ENCODE assay signal across 1 cellular context in genomic region chr11:118401151-118401879, GRCh38.
TF ChIP-seq lines count a peak whose summit lies in the region.

TSS of gene ATP5MG (plus strand) at chr11:118401606. CDS start at chr11:118401666, 60 bp downstream.

TF ChIP-seq in GM12878, 131 proteins besides CTCF, POLR2A, EP300 and RAD21 (continued from another document and continues in another):
- TF ChIP-seq BACH1 (IDR thresholded peaks at IDR 0.05; ENCODE audit: borderline replicate concordance) (no peak), ZBED1 (IDR thresholded peaks at IDR 0.05; ENCODE audit: borderline replicate concordance) (no peak), NR2F1 (conservative IDR thresholded peaks at IDR 0.05) (no peak), SUZ12 (IDR thresholded peaks at IDR 0.05; ENCODE audit: unreplicated experiment) (no peak), ZBTB40 (IDR thresholded peaks at IDR 0.05; ENCODE audit: borderline replicate concordance) (peak; percentile 73; the same call in 1 of the 2 replicates), RUNX3 (IDR thresholded peaks at IDR 0.05; ENCODE audit: low read length) (0 out of 2 replicates have a peak, but pooled peaks have one; percentile 10), ZNF217 (IDR thresholded peaks at IDR 0.05) (no peak), TARDBP (IDR thresholded peaks at IDR 0.05; ENCODE audit: borderline replicate concordance) (no peak), HDGF (IDR thresholded peaks at IDR 0.05) (no peak), MTA3 (IDR thresholded peaks at IDR 0.05; ENCODE audit: borderline replicate concordance, low read length) (no peak), CHD1 (IDR thresholded peaks at IDR 0.05; ENCODE audit: low read depth, low read length) (no peak), FOXK2 (IDR thresholded peaks at IDR 0.05) (peak; percentile 85), ATF7 (IDR thresholded peaks at IDR 0.05; ENCODE audit: low read depth) (peak; percentile 78), TBL1XR1 (IDR thresholded peaks at IDR 0.05; ENCODE audit: low read depth, low read length) (0 out of 2 replicates have a peak, but pooled peaks have one; percentile 31), STAT1 (conservative IDR thresholded peaks at IDR 0.05) (0 out of 2 replicates have a peak, but pooled peaks have one; percentile 22), CBX3 (IDR thresholded peaks at IDR 0.05; ENCODE audit: borderline replicate concordance, low read depth) (no peak), IKZF2 (IDR thresholded peaks at IDR 0.05) (peak in 1 of 2 experiments; percentile 35; a peak in 1 of 4 replicates), EED (IDR thresholded peaks at IDR 0.05; ENCODE audit: low read depth) (no peak), NR2C1 (IDR thresholded peaks at IDR 0.05) (peak; percentile 81), SP1 (IDR thresholded peaks at IDR 0.05; ENCODE audit: low read depth, low read length) (no peak), KLF5 (IDR thresholded peaks at IDR 0.05; ENCODE audit: partially characterized antibody) (peak; percentile 92), LARP7 (IDR thresholded peaks at IDR 0.05) (peak; percentile 65), MYB (IDR thresholded peaks at IDR 0.05; ENCODE audit: borderline replicate concordance, low read depth, low read length) (peak; percentile 99), BRCA1 (IDR thresholded peaks at IDR 0.05; ENCODE audit: low read depth, low read length) (no peak), BHLHE40 (IDR thresholded peaks at IDR 0.05; ENCODE audit: borderline replicate concordance in 1 of 2, low read depth in 2 of 2, low read length in 1 of 2) (peak; percentile 6 to 24; a peak in 2 of 4 replicates), MYC (IDR thresholded peaks at IDR 0.05; ENCODE audit: insufficient read depth, insufficient read length, insufficient replicate concordance, low read length, severe bottlenecking) (peak; percentile 60), GATAD2B (conservative IDR thresholded peaks at IDR 0.05; ENCODE audit: low read depth) (peak; percentile 40; the same call in 1 of the 2 replicates), MEF2B (IDR thresholded peaks at IDR 0.05; ENCODE audit: partially characterized antibody, poor library complexity, severe bottlenecking) (peak; percentile 61), PML (IDR thresholded peaks at IDR 0.05; ENCODE audit: low read length) (peak; percentile 86), RB1 (IDR thresholded peaks at IDR 0.05; ENCODE audit: borderline replicate concordance) (peak; percentile 78; the same call in 1 of the 2 replicates), BCL11A (IDR thresholded peaks at IDR 0.05; ENCODE audit: low read depth, low read length) (no peak), MXI1 (IDR thresholded peaks at IDR 0.05; ENCODE audit: low read depth, low read length) (peak; percentile 70), ZNF384 (IDR thresholded peaks at IDR 0.05; ENCODE audit: borderline replicate concordance, low read depth, low read length) (no peak)
- TF ChIP-seq, protein P1, sequence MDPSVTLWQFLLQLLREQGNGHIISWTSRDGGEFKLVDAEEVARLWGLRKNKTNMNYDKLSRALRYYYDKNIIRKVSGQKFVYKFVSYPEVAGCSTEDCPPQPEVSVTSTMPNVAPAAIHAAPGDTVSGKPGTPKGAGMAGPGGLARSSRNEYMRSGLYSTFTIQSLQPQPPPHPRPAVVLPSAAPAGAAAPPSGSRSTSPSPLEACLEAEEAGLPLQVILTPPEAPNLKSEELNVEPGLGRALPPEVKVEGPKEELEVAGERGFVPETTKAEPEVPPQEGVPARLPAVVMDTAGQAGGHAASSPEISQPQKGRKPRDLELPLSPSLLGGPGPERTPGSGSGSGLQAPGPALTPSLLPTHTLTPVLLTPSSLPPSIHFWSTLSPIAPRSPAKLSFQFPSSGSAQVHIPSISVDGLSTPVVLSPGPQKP (IDR thresholded peaks at IDR 0.05; ENCODE audit: low read depth, low read length) = peak; percentile 42; the same call in 1 of the 2 replicates
- TF ChIP-seq, protein P2, sequence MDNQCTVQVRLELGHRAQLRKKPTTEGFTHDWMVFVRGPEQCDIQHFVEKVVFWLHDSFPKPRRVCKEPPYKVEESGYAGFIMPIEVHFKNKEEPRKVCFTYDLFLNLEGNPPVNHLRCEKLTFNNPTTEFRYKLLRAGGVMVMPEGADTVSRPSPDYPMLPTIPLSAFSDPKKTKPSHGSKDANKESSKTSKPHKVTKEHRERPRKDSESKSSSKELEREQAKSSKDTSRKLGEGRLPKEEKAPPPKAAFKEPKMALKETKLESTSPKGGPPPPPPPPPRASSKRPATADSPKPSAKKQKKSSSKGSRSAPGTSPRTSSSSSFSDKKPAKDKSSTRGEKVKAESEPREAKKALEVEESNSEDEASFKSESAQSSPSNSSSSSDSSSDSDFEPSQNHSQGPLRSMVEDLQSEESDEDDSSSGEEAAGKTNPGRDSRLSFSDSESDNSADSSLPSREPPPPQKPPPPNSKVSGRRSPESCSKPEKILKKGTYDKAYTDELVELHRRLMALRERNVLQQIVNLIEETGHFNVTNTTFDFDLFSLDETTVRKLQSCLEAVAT (IDR thresholded peaks at IDR 0.05) = 0 out of 2 replicates have a peak, but pooled peaks have one; percentile 62
- TF ChIP-seq, protein P3, sequence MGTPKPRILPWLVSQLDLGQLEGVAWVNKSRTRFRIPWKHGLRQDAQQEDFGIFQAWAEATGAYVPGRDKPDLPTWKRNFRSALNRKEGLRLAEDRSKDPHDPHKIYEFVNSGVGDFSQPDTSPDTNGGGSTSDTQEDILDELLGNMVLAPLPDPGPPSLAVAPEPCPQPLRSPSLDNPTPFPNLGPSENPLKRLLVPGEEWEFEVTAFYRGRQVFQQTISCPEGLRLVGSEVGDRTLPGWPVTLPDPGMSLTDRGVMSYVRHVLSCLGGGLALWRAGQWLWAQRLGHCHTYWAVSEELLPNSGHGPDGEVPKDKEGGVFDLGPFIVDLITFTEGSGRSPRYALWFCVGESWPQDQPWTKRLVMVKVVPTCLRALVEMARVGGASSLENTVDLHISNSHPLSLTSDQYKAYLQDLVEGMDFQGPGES (IDR thresholded peaks at IDR 0.05) = no peak
- TF ChIP-seq, protein P4, sequence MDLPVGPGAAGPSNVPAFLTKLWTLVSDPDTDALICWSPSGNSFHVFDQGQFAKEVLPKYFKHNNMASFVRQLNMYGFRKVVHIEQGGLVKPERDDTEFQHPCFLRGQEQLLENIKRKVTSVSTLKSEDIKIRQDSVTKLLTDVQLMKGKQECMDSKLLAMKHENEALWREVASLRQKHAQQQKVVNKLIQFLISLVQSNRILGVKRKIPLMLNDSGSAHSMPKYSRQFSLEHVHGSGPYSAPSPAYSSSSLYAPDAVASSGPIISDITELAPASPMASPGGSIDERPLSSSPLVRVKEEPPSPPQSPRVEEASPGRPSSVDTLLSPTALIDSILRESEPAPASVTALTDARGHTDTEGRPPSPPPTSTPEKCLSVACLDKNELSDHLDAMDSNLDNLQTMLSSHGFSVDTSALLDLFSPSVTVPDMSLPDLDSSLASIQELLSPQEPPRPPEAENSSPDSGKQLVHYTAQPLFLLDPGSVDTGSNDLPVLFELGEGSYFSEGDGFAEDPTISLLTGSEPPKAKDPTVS (IDR thresholded peaks at IDR 0.05; ENCODE audit: low read depth, low read length) = no peak
- TF ChIP-seq, protein P5, sequence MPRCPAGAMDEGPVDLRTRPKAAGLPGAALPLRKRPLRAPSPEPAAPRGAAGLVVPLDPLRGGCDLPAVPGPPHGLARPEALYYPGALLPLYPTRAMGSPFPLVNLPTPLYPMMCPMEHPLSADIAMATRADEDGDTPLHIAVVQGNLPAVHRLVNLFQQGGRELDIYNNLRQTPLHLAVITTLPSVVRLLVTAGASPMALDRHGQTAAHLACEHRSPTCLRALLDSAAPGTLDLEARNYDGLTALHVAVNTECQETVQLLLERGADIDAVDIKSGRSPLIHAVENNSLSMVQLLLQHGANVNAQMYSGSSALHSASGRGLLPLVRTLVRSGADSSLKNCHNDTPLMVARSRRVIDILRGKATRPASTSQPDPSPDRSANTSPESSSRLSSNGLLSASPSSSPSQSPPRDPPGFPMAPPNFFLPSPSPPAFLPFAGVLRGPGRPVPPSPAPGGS (IDR thresholded peaks at IDR 0.05; ENCODE audit: borderline replicate concordance, insufficient read depth, low read depth, low read length, poor library complexity, severe bottlenecking) = no peak
- TF ChIP-seq, protein P6, sequence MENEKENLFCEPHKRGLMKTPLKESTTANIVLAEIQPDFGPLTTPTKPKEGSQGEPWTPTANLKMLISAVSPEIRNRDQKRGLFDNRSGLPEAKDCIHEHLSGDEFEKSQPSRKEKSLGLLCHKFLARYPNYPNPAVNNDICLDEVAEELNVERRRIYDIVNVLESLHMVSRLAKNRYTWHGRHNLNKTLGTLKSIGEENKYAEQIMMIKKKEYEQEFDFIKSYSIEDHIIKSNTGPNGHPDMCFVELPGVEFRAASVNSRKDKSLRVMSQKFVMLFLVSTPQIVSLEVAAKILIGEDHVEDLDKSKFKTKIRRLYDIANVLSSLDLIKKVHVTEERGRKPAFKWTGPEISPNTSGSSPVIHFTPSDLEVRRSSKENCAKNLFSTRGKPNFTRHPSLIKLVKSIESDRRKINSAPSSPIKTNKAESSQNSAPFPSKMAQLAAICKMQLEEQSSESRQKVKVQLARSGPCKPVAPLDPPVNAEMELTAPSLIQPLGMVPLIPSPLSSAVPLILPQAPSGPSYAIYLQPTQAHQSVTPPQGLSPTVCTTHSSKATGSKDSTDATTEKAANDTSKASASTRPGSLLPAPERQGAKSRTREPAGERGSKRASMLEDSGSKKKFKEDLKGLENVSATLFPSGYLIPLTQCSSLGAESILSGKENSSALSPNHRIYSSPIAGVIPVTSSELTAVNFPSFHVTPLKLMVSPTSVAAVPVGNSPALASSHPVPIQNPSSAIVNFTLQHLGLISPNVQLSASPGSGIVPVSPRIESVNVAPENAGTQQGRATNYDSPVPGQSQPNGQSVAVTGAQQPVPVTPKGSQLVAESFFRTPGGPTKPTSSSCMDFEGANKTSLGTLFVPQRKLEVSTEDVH (IDR thresholded peaks at IDR 0.05; ENCODE audit: low read depth, partially characterized antibody) = no peak
- TF ChIP-seq, protein P7, sequence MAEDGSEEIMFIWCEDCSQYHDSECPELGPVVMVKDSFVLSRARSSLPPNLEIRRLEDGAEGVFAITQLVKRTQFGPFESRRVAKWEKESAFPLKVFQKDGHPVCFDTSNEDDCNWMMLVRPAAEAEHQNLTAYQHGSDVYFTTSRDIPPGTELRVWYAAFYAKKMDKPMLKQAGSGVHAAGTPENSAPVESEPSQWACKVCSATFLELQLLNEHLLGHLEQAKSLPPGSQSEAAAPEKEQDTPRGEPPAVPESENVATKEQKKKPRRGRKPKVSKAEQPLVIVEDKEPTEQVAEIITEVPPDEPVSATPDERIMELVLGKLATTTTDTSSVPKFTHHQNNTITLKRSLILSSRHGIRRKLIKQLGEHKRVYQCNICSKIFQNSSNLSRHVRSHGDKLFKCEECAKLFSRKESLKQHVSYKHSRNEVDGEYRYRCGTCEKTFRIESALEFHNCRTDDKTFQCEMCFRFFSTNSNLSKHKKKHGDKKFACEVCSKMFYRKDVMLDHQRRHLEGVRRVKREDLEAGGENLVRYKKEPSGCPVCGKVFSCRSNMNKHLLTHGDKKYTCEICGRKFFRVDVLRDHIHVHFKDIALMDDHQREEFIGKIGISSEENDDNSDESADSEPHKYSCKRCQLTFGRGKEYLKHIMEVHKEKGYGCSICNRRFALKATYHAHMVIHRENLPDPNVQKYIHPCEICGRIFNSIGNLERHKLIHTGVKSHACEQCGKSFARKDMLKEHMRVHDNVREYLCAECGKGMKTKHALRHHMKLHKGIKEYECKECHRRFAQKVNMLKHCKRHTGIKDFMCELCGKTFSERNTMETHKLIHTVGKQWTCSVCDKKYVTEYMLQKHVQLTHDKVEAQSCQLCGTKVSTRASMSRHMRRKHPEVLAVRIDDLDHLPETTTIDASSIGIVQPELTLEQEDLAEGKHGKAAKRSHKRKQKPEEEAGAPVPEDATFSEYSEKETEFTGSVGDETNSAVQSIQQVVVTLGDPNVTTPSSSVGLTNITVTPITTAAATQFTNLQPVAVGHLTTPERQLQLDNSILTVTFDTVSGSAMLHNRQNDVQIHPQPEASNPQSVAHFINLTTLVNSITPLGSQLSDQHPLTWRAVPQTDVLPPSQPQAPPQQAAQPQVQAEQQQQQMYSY (CRISPR knock-in tag; IDR thresholded peaks at IDR 0.05) = no peak
